31 cellular contexts compared by ENCODE assay signal in genomic region chr12:106240821-106241220, GRCh38.
"Had no signal": no experiment of that assay in that cellular context is flagged by ENCODE, and none has a peak within 500 bp of the region (broad histone marks: within the 10 kb centered on the region; RNA-seq: fewer than 3 reads in every experiment).

No MANE protein-coding gene starts in this region.

- H3K27ac Mint-ChIP-seq: activated B cell treated with CpG ODN at 0.5 μM for 24 hours; activated CD8-positive, alpha-beta T cell treated with anti-CD3 and anti-CD28 coated beads for 36 hours; activated naive CD4-positive, alpha-beta T cell treated with anti-CD3 and anti-CD28 coated beads for 36 hours; activated naive CD4-positive, alpha-beta T cell treated with anti-CD3 and anti-CD28 coated beads, Interleukin-2, amount 50 U/mL, for 72 hours; activated naive CD8-positive, alpha-beta T cell treated with anti-CD3 and anti-CD28 coated beads, Interleukin-2, amount 10 ng/mL, durations not matched to agents 7 days and 5 days; activated T-helper 17 cell treated with anti-CD3 and anti-CD28 coated beads, Interleukin-2, amount 50 U/mL, for 72 hours; dendritic cell treated with granulocyte-macrophage colony-stimulating factor and Interleukin-4, amounts not matched to agents 40 ng/mL and 50 ng/mL, for 4 days; endodermal cell had no signal

- ATAC-seq: activated CD4-positive, CD25-positive, alpha-beta regulatory T cell treated with anti-CD3 and anti-CD28 coated beads, Interleukin-2, amount 50 U/mL, for 24 hours; activated CD8-positive, alpha-beta T cell treated with anti-CD3 and anti-CD28 coated beads for 36 hours; activated naive CD4-positive, alpha-beta T cell treated with anti-CD3 and anti-CD28 coated beads, Interleukin-2, amount 50 U/mL, for 72 hours; activated T-cell treated with anti-CD3 and anti-CD28 coated beads, Interleukin-2, amount 50 U/mL, for 4 hours; activated T-helper 17 cell treated with anti-CD3 and anti-CD28 coated beads, Interleukin-2, amount 50 U/mL, for 72 hours; gastroesophageal sphincter had no signal

- H3K4me3 ChIP-seq: ascending aorta, breast epithelium, cardiac muscle cell, coronary artery, dorsolateral prefrontal cortex, esophagus squamous epithelium, gastroesophageal sphincter had no signal

- H3K27me3 Mint-ChIP-seq: activated CD8-positive, alpha-beta T cell treated with anti-CD3 and anti-CD28 coated beads for 36 hours; activated naive CD8-positive, alpha-beta T cell treated with anti-CD3 and anti-CD28 coated beads, Interleukin-2, amount 10 ng/mL, durations not matched to agents 7 days and 5 days; activated T-helper 17 cell treated with anti-CD3 and anti-CD28 coated beads, Interleukin-2, amount 50 U/mL, for 72 hours had no signal

- H3K27me3 ChIP-seq: ascending aorta, breast epithelium, cardiac muscle cell, dorsolateral prefrontal cortex, esophagus squamous epithelium, gastroesophageal sphincter had no signal

- DNase-seq: activated B cell treated with CpG ODN at 0.5 μM for 24 hours; activated CD4-positive, alpha-beta T cell treated with anti-CD3 and anti-CD28 coated beads for 48 hours; activated CD4-positive, alpha-beta T cell treated with anti-CD3 and anti-CD28 coated beads, Interleukin-2, amount 50 U/mL, for 1 hour; activated CD4-positive, alpha-beta T cell treated with anti-CD3 and anti-CD28 coated beads, Interleukin-2, amount 50 U/mL, for 48 hours; activated CD8-positive, alpha-beta memory T cell treated with anti-CD3 and anti-CD28 coated beads for 24 hours; activated CD8-positive, alpha-beta T cell treated with anti-CD3 and anti-CD28 coated beads for 36 hours; activated effector memory CD4-positive, alpha-beta T cell treated with Interleukin-2 at 50 U/mL for 16 hours; activated gamma-delta T cell treated with Interleukin-2 at 50 U/mL for 16 hours; activated naive CD4-positive, alpha-beta T cell treated with anti-CD3 and anti-CD28 coated beads for 36 hours; activated naive CD8-positive, alpha-beta T cell treated with anti-CD3 and anti-CD28 coated beads, Interleukin-2, amount 10 ng/mL, durations not matched to agents 7 days and 5 days; activated T-cell treated with anti-CD3 and anti-CD28 coated beads, Interleukin-2, amount 50 U/mL, for 4 hours; central memory CD4-positive, alpha-beta T cell; cerebellar nuclear complex; dorsolateral prefrontal cortex; effector memory CD4-positive, alpha-beta T cell; endodermal cell; erythroblast; esophagus squamous epithelium; foreskin melanocyte; T-helper 2 cell; WERI-Rb-1 had no signal

- H3K9me3 Mint-ChIP-seq: activated B cell treated with CpG ODN at 0.5 μM for 24 hours; activated CD8-positive, alpha-beta T cell treated with anti-CD3 and anti-CD28 coated beads for 36 hours; activated naive CD4-positive, alpha-beta T cell treated with anti-CD3 and anti-CD28 coated beads for 36 hours; activated naive CD4-positive, alpha-beta T cell treated with anti-CD3 and anti-CD28 coated beads, Interleukin-2, amount 50 U/mL, for 72 hours; activated naive CD8-positive, alpha-beta T cell treated with anti-CD3 and anti-CD28 coated beads, Interleukin-2, amount 10 ng/mL, durations not matched to agents 7 days and 5 days; activated T-cell treated with anti-CD3 and anti-CD28 coated beads, Interleukin-2, amount 50 U/mL, for 4 hours; activated T-helper 17 cell treated with anti-CD3 and anti-CD28 coated beads, Interleukin-2, amount 50 U/mL, for 72 hours; brain; dendritic cell treated with granulocyte-macrophage colony-stimulating factor and Interleukin-4, amounts not matched to agents 40 ng/mL and 50 ng/mL, for 4 days; endodermal cell had no signal

- H3K4me3 Mint-ChIP-seq: activated B cell treated with CpG ODN at 0.5 μM for 24 hours; activated CD8-positive, alpha-beta T cell treated with anti-CD3 and anti-CD28 coated beads for 36 hours; activated naive CD4-positive, alpha-beta T cell treated with anti-CD3 and anti-CD28 coated beads for 36 hours; activated naive CD8-positive, alpha-beta T cell treated with anti-CD3 and anti-CD28 coated beads, Interleukin-2, amount 10 ng/mL, durations not matched to agents 7 days and 5 days; activated T-cell treated with anti-CD3 and anti-CD28 coated beads, Interleukin-2, amount 50 U/mL, for 4 hours; activated T-helper 17 cell treated with anti-CD3 and anti-CD28 coated beads, Interleukin-2, amount 50 U/mL, for 72 hours; dendritic cell treated with granulocyte-macrophage colony-stimulating factor and Interleukin-4, amounts not matched to agents 40 ng/mL and 50 ng/mL, for 4 days; endodermal cell had no signal

- H3K36me3 Mint-ChIP-seq: activated naive CD8-positive, alpha-beta T cell treated with anti-CD3 and anti-CD28 coated beads, Interleukin-2, amount 10 ng/mL, durations not matched to agents 7 days and 5 days had no signal

- H3K36me3 ChIP-seq: breast epithelium had no signal

- H3K9me3 ChIP-seq: ascending aorta, breast epithelium, esophagus squamous epithelium, gastroesophageal sphincter had no signal

- H3K27ac ChIP-seq: ascending aorta, breast epithelium, cardiac muscle cell, coronary artery, dorsolateral prefrontal cortex, esophagus squamous epithelium, gastroesophageal sphincter, WERI-Rb-1 had no signal
